In genomic region chr3:184932777-184933176, GRCh38 we compare ENCODE assay signal across 3 cellular contexts.
"Had no signal": no experiment of that assay in that cellular context is flagged by ENCODE, and none has a peak within 500 bp of the region (broad histone marks: within the 10 kb centered on the region; RNA-seq: fewer than 3 reads in every experiment).

No MANE protein-coding gene starts in this region.

- ATAC-seq: GM12878 had no signal

- DNase-seq: GDM1, GF-D8 had no signal

- H3K4me3 ChIP-seq: GM12878 had no signal
